Comparison of ENCODE assay signal across 21 cellular contexts in genomic region chr18:24414349-24415003, GRCh38. TPM values are rescaled to one million over a fixed set of nuclear protein-coding genes. Genes with fewer than 3 reads are reported as not detected.
DNase-seq lines count a peak whose midpoint lies in the region; ATAC-seq and TF ChIP-seq lines count a peak whose summit lies in the region.
"Had no signal": no experiment of that assay in that cellular context is flagged by ENCODE, and none has a peak within 500 bp of the region (broad histone marks: within the 10 kb centered on the region; RNA-seq: fewer than 3 reads in every experiment).

No MANE protein-coding gene starts in this region.

- peaks cover 48% of the 10 kb centered on the region for H3K27me3 Mint-ChIP-seq in activated CD8-positive, alpha-beta memory T cell treated with anti-CD3 and anti-CD28 coated beads, Interleukin-2, amount 10 ng/mL, durations not matched to agents 7 days and 5 days
- peaks cover 3% of the 10 kb centered on the region for H3K27me3 Mint-ChIP-seq in type B pancreatic cell

- DNase-seq in activated CD8-positive, alpha-beta memory T cell treated with anti-CD3 and anti-CD28 coated beads, Interleukin-2, amount 10 ng/mL, durations not matched to agents 7 days and 5 days, result peak; percentile 52
- DNase-seq in activated CD8-positive, alpha-beta memory T cell treated with anti-CD3 and anti-CD28 coated beads for 24 hours, result no peak
- peak; percentile 55 for DNase-seq in stimulated activated CD4-positive, alpha-beta T cell treated with anti-CD3 and anti-CD28 coated beads, Interleukin-1b, Interleukin-23, amount 100 ng/mL, for 48 hours
- DNase-seq in inferior parietal cortex (ENCODE audit: extremely low spot score), result no peak
- no peak for DNase-seq in PC-3
- no peak for DNase-seq in type B pancreatic cell (ENCODE audit: extremely low spot score, unreplicated experiment)
- DNase-seq: ACHN; activated effector memory CD4-positive, alpha-beta T cell treated with Interleukin-2 at 50 U/mL for 16 hours; left lung; occipital lobe; sigmoid colon; stimulated activated naive B cell treated with anti-CD40 and anti-IgM and Interleukin-4, amounts not matched to agents 10 μg/mL and 1 μg/mL and 100 μg/mL, for 72 hours; uterus; WERI-Rb-1 had no signal

- peak; percentile 82 for ATAC-seq in activated CD8-positive, alpha-beta memory T cell treated with anti-CD3 and anti-CD28 coated beads, Interleukin-2, amount 10 ng/mL, durations not matched to agents 7 days and 5 days
- ATAC-seq in GM18870 (IDR thresholded peaks at IDR 0.05; ENCODE audit: unreplicated experiment), result peak; percentile 50
- no peak for ATAC-seq in PC-3
- ATAC-seq: left lung had no signal

- intact Hi-C loops in PC-3 (cut with micrococcal nuclease), result no loop called here

- CTCF ChIA-PET in activated CD8-positive, alpha-beta memory T cell treated with anti-CD3 and anti-CD28 coated beads, Interleukin-2, amount 10 ng/mL, durations not matched to agents 7 days and 5 days (lab: Charles Lee), result interaction anchor here (1.3 kb wide), 1 partner anchor 74 kb away, joined by 4 read pairs; no protein-coding TSS in a partner anchor
- CTCF ChIA-PET in PC-3 (lab: Charles Lee), result interaction anchor here (1.0 kb wide), 1 partner anchor 73 kb away, joined by 3 read pairs; no protein-coding TSS in a partner anchor

- no peaks in the 10 kb centered on the region for H3K9me2 ChIP-seq in PC-3 (replicated peaks; ENCODE audit: low read length)

- H3F3A ChIP-seq in PC-3 (ENCODE audit: low read length, unreplicated experiment), result no peaks in the 10 kb centered on the region

- no peaks in the 10 kb centered on the region for H3K36me3 Mint-ChIP-seq in activated CD8-positive, alpha-beta memory T cell treated with anti-CD3 and anti-CD28 coated beads, Interleukin-2, amount 10 ng/mL, durations not matched to agents 7 days and 5 days
- H3K36me3 Mint-ChIP-seq in type B pancreatic cell, result no peaks in the 10 kb centered on the region
- H3K36me3 Mint-ChIP-seq: CD4-positive, CD25-positive, alpha-beta regulatory T cell; stimulated activated naive B cell treated with anti-CD40 and anti-IgM and Interleukin-4, amounts not matched to agents 10 μg/mL and 1 μg/mL and 100 μg/mL, for 72 hours had no signal

- H3K9ac ChIP-seq in KMS-11 (no peak overlapping the region), PC-3 (ENCODE audit: low read length) (no peak overlapping the region)

- no peak overlapping the region for H3K4me3 ChIP-seq in KMS-11 (IDR thresholded peaks at IDR 0.05; ENCODE audit: insufficient read depth, low read depth, low read length)
- H3K4me3 ChIP-seq in PC-3 (ENCODE audit: low read length), result no peak overlapping the region
- H3K4me3 ChIP-seq: coronary artery, left lung, sigmoid colon, uterus had no signal

- H3K4me1 Mint-ChIP-seq in activated CD8-positive, alpha-beta memory T cell treated with anti-CD3 and anti-CD28 coated beads, Interleukin-2, amount 10 ng/mL, durations not matched to agents 7 days and 5 days, result peaks cover 20% of the 10 kb centered on the region
- no peaks in the 10 kb centered on the region for H3K4me1 Mint-ChIP-seq in type B pancreatic cell (ENCODE audit: unreplicated experiment)
- H3K4me1 Mint-ChIP-seq: stimulated activated naive B cell treated with anti-CD40 and anti-IgM and Interleukin-4, amounts not matched to agents 10 μg/mL and 1 μg/mL and 100 μg/mL, for 72 hours had no signal

- H3K4me2 ChIP-seq in KMS-11 (peak overlapping the region; percentile 45; the same call in 1 of the 2 replicates), PC-3 (ENCODE audit: low read length) (no peak overlapping the region)

- no peaks in the 10 kb centered on the region for H3K36me3 ChIP-seq in KMS-11 (ENCODE audit: insufficient read depth)
- H3K36me3 ChIP-seq in PC-3 (ENCODE audit: low read depth, low read length), result no peaks in the 10 kb centered on the region
- H3K36me3 ChIP-seq: left lung, sigmoid colon, uterus, WERI-Rb-1 had no signal

- POLR2A ChIA-PET in PC-3 (lab: Charles Lee; ENCODE audit: unreplicated experiment), result no interaction called here

- H3K27me3 ChIP-seq in KMS-11 (ENCODE audit: insufficient read depth, low read depth), result no peaks in the 10 kb centered on the region
- H3K27me3 ChIP-seq in PC-3 (ENCODE audit: low read length), result no peaks in the 10 kb centered on the region
- H3K27me3 ChIP-seq: uterus had no signal

- H4K20me1 ChIP-seq in KMS-11 (ENCODE audit: insufficient read depth), result no peaks in the 10 kb centered on the region
- H4K20me1 ChIP-seq in PC-3 (ENCODE audit: low read length), result no peaks in the 10 kb centered on the region

- no peak overlapping the region for H3K4me3 Mint-ChIP-seq in activated CD8-positive, alpha-beta memory T cell treated with anti-CD3 and anti-CD28 coated beads, Interleukin-2, amount 10 ng/mL, durations not matched to agents 7 days and 5 days
- H3K4me3 Mint-ChIP-seq in type B pancreatic cell, result no peak overlapping the region
- H3K4me3 Mint-ChIP-seq: CD4-positive, CD25-positive, alpha-beta regulatory T cell; stimulated activated naive B cell treated with anti-CD40 and anti-IgM and Interleukin-4, amounts not matched to agents 10 μg/mL and 1 μg/mL and 100 μg/mL, for 72 hours had no signal

- H3K4me1 ChIP-seq in KMS-11 (ENCODE audit: low read depth, poor library complexity, severe bottlenecking), result peaks cover 45% of the 10 kb centered on the region
- H3K4me1 ChIP-seq in PC-3 (ENCODE audit: insufficient read depth, low read length), result no peaks in the 10 kb centered on the region
- H3K4me1 ChIP-seq: left lung, sigmoid colon, uterus had no signal

- H3K27ac Mint-ChIP-seq in activated CD8-positive, alpha-beta memory T cell treated with anti-CD3 and anti-CD28 coated beads, Interleukin-2, amount 10 ng/mL, durations not matched to agents 7 days and 5 days, result no peak overlapping the region
- no peak overlapping the region for H3K27ac Mint-ChIP-seq in type B pancreatic cell
- H3K27ac Mint-ChIP-seq: stimulated activated naive B cell treated with anti-CD40 and anti-IgM and Interleukin-4, amounts not matched to agents 10 μg/mL and 1 μg/mL and 100 μg/mL, for 72 hours had no signal

- H2AFZ ChIP-seq in KMS-11 (ENCODE audit: low read depth) (no peak overlapping the region), PC-3 (ENCODE audit: low read length) (no peak overlapping the region)

- BruUV-seq in PC-3 (replicated peaks; lab: Mats Ljungman, UMichigan), result no TSS peak

- TF ChIP-seq CTCF in KMS-11 (conservative IDR thresholded peaks at IDR 0.05; ENCODE audit: low read depth, low read length), result no peak
- no peak for TF ChIP-seq CTCF in PC-3 (conservative IDR thresholded peaks at IDR 0.05; ENCODE audit: low read depth, low read length)
- no peak for TF ChIP-seq CTCF in type B pancreatic cell (conservative IDR thresholded peaks at IDR 0.05)

- H3K9me3 Mint-ChIP-seq in activated CD8-positive, alpha-beta memory T cell treated with anti-CD3 and anti-CD28 coated beads, Interleukin-2, amount 10 ng/mL, durations not matched to agents 7 days and 5 days (ENCODE audit: low read depth), result peaks cover 5% of the 10 kb centered on the region
- no peaks in the 10 kb centered on the region for H3K9me3 Mint-ChIP-seq in type B pancreatic cell
- H3K9me3 Mint-ChIP-seq: stimulated activated naive B cell treated with anti-CD40 and anti-IgM and Interleukin-4, amounts not matched to agents 10 μg/mL and 1 μg/mL and 100 μg/mL, for 72 hours had no signal

- H3K27ac ChIP-seq in KMS-11, result peak overlapping the region; percentile 37; the same call in 1 of the 2 replicates
- no peak overlapping the region for H3K27ac ChIP-seq in PC-3 (ENCODE audit: low read length)
- H3K27ac ChIP-seq: coronary artery, left lung, sigmoid colon, uterus, WERI-Rb-1 had no signal

- H3K9me3 ChIP-seq in PC-3 (ENCODE audit: low read length), result no peaks in the 10 kb centered on the region
- H3K9me3 ChIP-seq: left lung, sigmoid colon, uterus had no signal

- no peaks in the 10 kb centered on the region for H3K79me2 ChIP-seq in KMS-11 (ENCODE audit: insufficient read depth, low read depth)
- H3K79me2 ChIP-seq in PC-3 (ENCODE audit: low read length), result no peaks in the 10 kb centered on the region

RNA-seq across cellular contexts. Expression of gene IMPACT, which starts 12.0 kb away (rescaled TPM):
- 1 to 10 TPM; 6.7 to 9.3 TPM for total RNA-seq in activated CD8-positive, alpha-beta memory T cell treated with anti-CD3 and anti-CD28 coated beads, Interleukin-2, amount 10 ng/mL, durations not matched to agents 7 days and 5 days
- total RNA-seq in PC-3 (2014; rRNA removed) (18.8 and 19.9 TPM in 2 replicates), type B pancreatic cell (ENCODE audit: low replicate concordance) (34.3 and 35.5 TPM in 2 replicates)

RNA-seq across cellular contexts. Expression of gene OSBPL1A, which starts 16.9 kb away (rescaled TPM):
- under 1 TPM; 0.32 to 0.68 TPM for total RNA-seq in activated CD8-positive, alpha-beta memory T cell treated with anti-CD3 and anti-CD28 coated beads, Interleukin-2, amount 10 ng/mL, durations not matched to agents 7 days and 5 days
- 31.1 and 39.7 TPM in 2 replicates for total RNA-seq in PC-3 (2014; rRNA removed)
- total RNA-seq in type B pancreatic cell (ENCODE audit: low replicate concordance), result 29.3 and 42.7 TPM in 2 replicates

RNA-seq across cellular contexts. Expression of gene HRH4, which starts 46.0 kb away (rescaled TPM):
- total RNA-seq in activated CD8-positive, alpha-beta memory T cell treated with anti-CD3 and anti-CD28 coated beads, Interleukin-2, amount 10 ng/mL, durations not matched to agents 7 days and 5 days, result not detected
- total RNA-seq in PC-3 (2014; rRNA removed) (not detected in 2 replicates), type B pancreatic cell (ENCODE audit: low replicate concordance) (0.24 TPM in 1 of 2 replicates, not detected in the other)
- total RNA-seq: endothelial cell of umbilical vein, frontal cortex, H1, occipital lobe had no signal

Comparison
In these comparisons a context has a peak if more than half of its experiments do, and no peak if none do; other contexts are left out.
1. DNase-seq: peak in activated CD8-positive, alpha-beta memory T cell treated with anti-CD3 and anti-CD28 coated beads, Interleukin-2, amount 10 ng/mL, durations not matched to agents 7 days and 5 days (single experiment) and stimulated activated CD4-positive, alpha-beta T cell treated with anti-CD3 and anti-CD28 coated beads, Interleukin-1b, Interleukin-23, amount 100 ng/mL, for 48 hours (single experiment); none in activated CD8-positive, alpha-beta memory T cell treated with anti-CD3 and anti-CD28 coated beads for 24 hours (single experiment), inferior parietal cortex (single experiment), PC-3 (single experiment) and type B pancreatic cell (single experiment).
2. RNA of gene OSBPL1A, which starts 16.9 kb away (total RNA-seq): 29.3 to 42.7 TPM in type B pancreatic cell and 31.1 to 39.7 TPM in PC-3; 0.32 to 0.68 TPM in activated CD8-positive, alpha-beta memory T cell treated with anti-CD3 and anti-CD28 coated beads, Interleukin-2, amount 10 ng/mL, durations not matched to agents 7 days and 5 days; every median in the first group is over 10 times any median in the second.